ENCODE assay signal across 16 cellular contexts in the genomic region with DNA sequence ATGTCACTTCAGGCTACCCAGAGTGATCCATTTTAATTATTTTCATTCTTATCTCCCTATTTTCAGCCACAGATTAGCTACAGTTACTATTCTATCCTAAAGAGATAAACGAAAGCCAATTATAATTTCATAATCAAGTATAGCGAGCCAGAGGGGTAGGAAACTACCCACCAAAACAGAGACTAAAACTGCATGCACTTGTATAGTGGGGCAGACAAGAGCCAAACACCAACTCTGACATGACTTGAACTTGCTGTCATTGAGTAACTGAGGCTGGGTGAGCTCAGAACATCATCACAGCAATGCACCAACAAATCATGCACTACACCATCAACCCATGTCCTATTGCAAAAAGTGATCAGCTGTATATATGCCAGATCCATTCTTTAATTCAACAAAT.
"Had no signal": no experiment of that assay in that cellular context is flagged by ENCODE, and none has a peak within 500 bp of the region (broad histone marks: within the 10 kb centered on the region; RNA-seq: fewer than 3 reads in every experiment).

No MANE protein-coding gene starts in this region.

- DNase-seq: activated CD4-positive, alpha-beta memory T cell treated with anti-CD3 and anti-CD28 coated beads for 36 hours; activated CD8-positive, alpha-beta memory T cell treated with anti-CD3 and anti-CD28 coated beads, Interleukin-2, amount 50 U/mL, for 4 hours; activated effector memory CD4-positive, alpha-beta T cell treated with anti-CD3 and anti-CD28 coated beads, Interleukin-2, amount 50 U/mL, for 16 hours; activated T-cell treated with anti-CD3 and anti-CD28 coated beads, Interleukin-2, amount 50 U/mL, for 48 hours; amniotic stem cell; effector memory CD4-positive, alpha-beta T cell; natural killer cell; SK-N-SH; spleen; stomach; T-cell; upper lobe of right lung had no signal

- H3K4me1 ChIP-seq: upper lobe of right lung had no signal

- H3K27me3 ChIP-seq: neutrophil, spleen, stomach, upper lobe of right lung had no signal

- H3K36me3 ChIP-seq: neutrophil, spleen, thoracic aorta, upper lobe of right lung, WERI-Rb-1 had no signal

- H3K27ac ChIP-seq: upper lobe of right lung, WERI-Rb-1 had no signal

- H3K4me3 ChIP-seq: stomach, upper lobe of right lung had no signal

- H3K9ac ChIP-seq: SK-N-SH had no signal

- ATAC-seq: activated naive CD4-positive, alpha-beta T cell treated with anti-CD3 and anti-CD28 coated beads, Interleukin-2, amount 50 U/mL, for 72 hours; natural killer cell; T-cell; upper lobe of right lung had no signal

- H3K9me3 ChIP-seq: neutrophil, SK-N-SH, spleen, stomach, thoracic aorta, upper lobe of right lung had no signal
